Comparison of ENCODE assay signal across 34 cellular contexts in the genomic region with DNA sequence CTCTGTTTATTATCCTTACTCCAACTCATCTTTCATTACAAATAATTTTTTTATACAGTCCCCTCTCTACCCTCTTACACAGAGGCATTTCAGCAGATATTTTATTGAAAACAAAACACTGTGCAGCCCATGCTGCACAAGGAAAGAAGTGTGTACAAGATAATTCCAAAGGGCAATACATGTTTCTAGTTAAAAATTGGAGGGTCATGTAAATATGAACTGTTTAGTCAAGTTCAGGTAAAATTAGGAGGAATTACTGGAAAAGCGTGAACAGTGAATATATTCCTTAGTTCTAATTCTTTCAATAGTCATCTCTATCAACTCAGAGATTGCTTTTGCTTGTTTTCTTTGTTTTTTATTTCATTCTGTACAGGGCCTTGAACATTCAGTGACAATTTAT.
"Had no signal": no experiment of that assay in that cellular context is flagged by ENCODE, and none has a peak within 500 bp of the region (broad histone marks: within the 10 kb centered on the region; RNA-seq: fewer than 3 reads in every experiment).

No MANE protein-coding gene starts in this region.

- DNase-seq: Karpas-422, Kasumi-1, MG63, MM.1S, MV-4-11, NCI-H1048, NCI-H1092, NCI-H1092 treated with DMSO at 0.1 percent for 48 hours, NCI-H1105, NCI-H1105 treated with DMSO at 0.1 percent for 48 hours, NCI-H1417, NCI-H1417 treated with DMSO at 0.1 percent for 48 hours, NCI-H1436, NCI-H1436 treated with DMSO at 0.1 percent for 48 hours, NCI-H146, NCI-H1694, NCI-H1694 treated with DMSO at 0.1 percent for 48 hours, NCI-H187, NCI-H187 treated with DMSO at 0.1 percent for 48 hours, NCI-H1930, NCI-H2029, NCI-H2029 treated with DMSO at 0.1 percent for 48 hours, NCI-H2081, NCI-H2081 treated with DMSO at 0.1 percent for 48 hours, NCI-H2107, NCI-H2171, NCI-H2171 treated with DMSO at 0.1 percent for 48 hours, NCI-H2227 treated with DMSO at 0.1 percent for 48 hours, NCI-H226, NCI-H345, NCI-H446, NCI-H446 treated with DMSO at 0.1 percent for 48 hours, NCI-H510A, NCI-H510A treated with DMSO at 0.1 percent for 48 hours had no signal

- H3K4me3 ChIP-seq: MG63 had no signal

- H3K9me3 ChIP-seq: MG63 had no signal

- H3K36me3 ChIP-seq: MG63 had no signal

- H3K27me3 ChIP-seq: MG63 had no signal
